ENCODE assay signal across 8 cellular contexts in genomic region chr2:232550351-232551261, GRCh38. TPM values are rescaled to one million over a fixed set of nuclear protein-coding genes. Genes with fewer than 3 reads are reported as not detected.
DNase-seq lines count a peak whose midpoint lies in the region; ATAC-seq, FAIRE-seq and TF ChIP-seq lines count a peak whose summit lies in the region.

EIF4E2 (plus strand) TSS chr2:232550689; CDS start chr2:232550725, 36 bp downstream.
TIGD1 (minus strand) TSS chr2:232550557; CDS start chr2:232549882, 675 bp downstream.

- 0 out of 2 replicates have a peak, but pooled peaks cover 9% of the 10 kb centered on the region for H3F3A ChIP-seq in GM23248 (ENCODE audit: insufficient read depth)

- H3K4me1 ChIP-seq in GM23248 (ENCODE audit: insufficient read depth) (peaks cover 7% of the 10 kb centered on the region), Karpas-422 (ENCODE audit: low read length) (peaks cover 25% of the 10 kb centered on the region)

- in situ Hi-C loops in GM23248 (cut with MboI), result no loop called here

- POLR2A ChIA-PET in naive thymus-derived CD8-positive, alpha-beta T cell (lab: Charles Lee), result interaction anchor here (0.6 to 1.4 kb wide), 7 partner anchors 12 to 770 kb away, joined by 3 to 8 read pairs (median 4); partner anchors contain the start of gene PDE6D

- DNase-seq in EH (ENCODE audit: low read depth) (peak; percentile 94), GM23248 (peak; percentile 97), Karpas-422 (peak; percentile 97), RCC 7860 (ENCODE audit: low spot score) (peak; percentile 83), fibroblast of mammary gland (ENCODE audit: low read depth) (peak; percentile 89)
- DNase-seq in activated T-helper 1 cell treated with anti-CD3 and anti-CD28 coated beads, Interleukin-2, amount 50 U/mL, for 16 hours (ENCODE audit: low read depth in 1 of 2, low spot score in 1 of 2), result peak; percentile 81 to 88
- DNase-seq in naive thymus-derived CD8-positive, alpha-beta T cell, result peak; percentile 83 to 94 (median 88)
- DNase-seq in stimulated activated naive CD4-positive, alpha-beta T cell (lab: John Stamatoyannopoulos, UW), result peak; percentile 81 to 92 (median 89)

- no peak for TF ChIP-seq CTCF in fibroblast of mammary gland (conservative IDR thresholded peaks at IDR 0.05; ENCODE audit: control insufficient read depth, insufficient read depth, low read depth, low read length)

- peak within 1 kb of the TSS; percentile 97 to 100 (median 99) for H3K4me3 Mint-ChIP-seq in naive thymus-derived CD8-positive, alpha-beta T cell

- H3K4me1 Mint-ChIP-seq in naive thymus-derived CD8-positive, alpha-beta T cell, result peaks cover 48 to 91% (median 83%) of the 10 kb centered on the region in 4 donors

- WGBS in GM23248 (ENCODE audit: low coverage in 1 of 2, low lambda C conversion rate in 2 of 2, missing lambda C conversion rate in 2 of 2), 2 experiments, result 1% methylated on average over 42 to 53 of the region's 82 CpGs

- H3K27ac ChIP-seq in GM23248 (peak within 1 kb of the TSS; percentile 100), Karpas-422 (ENCODE audit: low read length) (peak within 1 kb of the TSS; percentile 85)

- H2AFZ ChIP-seq in GM23248 (peak within 1 kb of the TSS; percentile 87), Karpas-422 (ENCODE audit: low read length) (peak within 1 kb of the TSS; percentile 40; the same call in 1 of the 2 replicates)

- H3K9me2 ChIP-seq in GM23248 (ENCODE audit: insufficient read depth), result no peaks in the 10 kb centered on the region
- no peaks in the 10 kb centered on the region for H3K9me2 ChIP-seq in Karpas-422 (replicated peaks; ENCODE audit: insufficient read depth, low read length)

- peak; percentile 88 to 89 for ATAC-seq in naive thymus-derived CD8-positive, alpha-beta T cell

- H3K36me3 ChIP-seq in GM23248 (ENCODE audit: low read depth) (peaks cover 13% of the 10 kb centered on the region), Karpas-422 (ENCODE audit: insufficient read depth, low read length) (peaks cover 29% of the 10 kb centered on the region; the same call in 1 of the 2 replicates)

- peaks cover 8 to 50% (median 26%) of the 10 kb centered on the region in 3 donors for H3K36me3 Mint-ChIP-seq in naive thymus-derived CD8-positive, alpha-beta T cell

- H4K20me1 ChIP-seq in GM23248 (ENCODE audit: insufficient read depth), result peaks cover 5% of the 10 kb centered on the region
- peaks cover 24% of the 10 kb centered on the region; the same call in 1 of the 2 replicates for H4K20me1 ChIP-seq in Karpas-422 (ENCODE audit: insufficient read depth, low read depth, low read length)

- H3K9me3 ChIP-seq in GM23248 (ENCODE audit: low read depth) (no peaks in the 10 kb centered on the region), Karpas-422 (ENCODE audit: low read length) (no peaks in the 10 kb centered on the region)

- H3K27me3 Mint-ChIP-seq in naive thymus-derived CD8-positive, alpha-beta T cell, result no peaks in the 10 kb centered on the region

- peaks cover 0 to 5% (median 0%) of the 10 kb centered on the region in 9 donors for H3K9me3 Mint-ChIP-seq in naive thymus-derived CD8-positive, alpha-beta T cell

- FAIRE-seq in RCC 7860 (lab: Jason Lieb, UNC), result no peak

- peak within 1 kb of the TSS; percentile 96 to 100 (median 99) for H3K27ac Mint-ChIP-seq in naive thymus-derived CD8-positive, alpha-beta T cell

- H3K9ac ChIP-seq in GM23248, result peak within 1 kb of the TSS; percentile 100
- peak within 1 kb of the TSS; percentile 99 for H3K9ac ChIP-seq in Karpas-422 (ENCODE audit: low read length)

- H3K27me3 ChIP-seq in GM23248 (replicated peaks; ENCODE audit: insufficient read depth) (no peaks in the 10 kb centered on the region), Karpas-422 (ENCODE audit: low read length) (no peaks in the 10 kb centered on the region)

- H3K4me2 ChIP-seq in GM23248 (ENCODE audit: unreplicated experiment) (peak within 1 kb of the TSS; percentile 94), Karpas-422 (ENCODE audit: low read depth, low read length, poor library complexity, severe bottlenecking) (peak within 1 kb of the TSS; percentile 92)

- peak within 1 kb of the TSS; percentile 89 for H3K4me3 ChIP-seq in GM23248
- peak within 1 kb of the TSS; percentile 78 for H3K4me3 ChIP-seq in Karpas-422 (ENCODE audit: low read length)
- H3K4me3 ChIP-seq in fibroblast of mammary gland (ENCODE audit: control insufficient read depth, low read depth, low read length), result peak within 1 kb of the TSS; percentile 91

- peaks cover 90% of the 10 kb centered on the region for H3K79me2 ChIP-seq in GM23248 (ENCODE audit: insufficient read depth)
- H3K79me2 ChIP-seq in Karpas-422 (ENCODE audit: low read length), result peaks cover 82% of the 10 kb centered on the region

RNA-seq across cellular contexts. Expression of gene EIF4E2, which starts in this region (rescaled TPM):
- total RNA-seq in GM23248 (2014; rRNA removed; shearing (Covaris generic)), result 82.8 and 98.5 TPM in 2 replicates
- polyA plus RNA-seq in GM23248 (2016; fragmentation: Nextera tagmentation; extraction: Ambion mirVana), result 147 and 150 TPM in 2 replicates
- 53.0 and 58.2 TPM in 2 replicates for total RNA-seq in Karpas-422 (2014; rRNA removed; shearing (Covaris generic); ENCODE audit: low replicate concordance)
- 10 to 100 TPM; 61.5 to 64.0 TPM for total RNA-seq in naive thymus-derived CD8-positive, alpha-beta T cell
- 10 to 100 TPM; 41.5 to 49.3 (median 43.6) TPM for polyA plus RNA-seq in naive thymus-derived CD8-positive, alpha-beta T cell

RNA-seq across cellular contexts. Expression of gene TIGD1, which starts in this region (rescaled TPM):
- total RNA-seq in GM23248 (2014; rRNA removed; shearing (Covaris generic)), result 2.0 and 4.3 TPM in 2 replicates
- 3.2 and 3.6 TPM in 2 replicates for polyA plus RNA-seq in GM23248 (2016; fragmentation: Nextera tagmentation; extraction: Ambion mirVana)
- total RNA-seq in Karpas-422 (2014; rRNA removed; shearing (Covaris generic); ENCODE audit: low replicate concordance), result 14.9 and 20.6 TPM in 2 replicates
- total RNA-seq in naive thymus-derived CD8-positive, alpha-beta T cell, result 10 to 100 TPM; 28.2 to 29.5 TPM
- 10 to 100 TPM; 10.0 to 18.6 (median 14.2) TPM for polyA plus RNA-seq in naive thymus-derived CD8-positive, alpha-beta T cell

Comparison
In these comparisons a context has a peak if more than half of its experiments do, and no peak if none do; other contexts are left out.
1. Peak in every context shown above with its lines: DNase-seq, ATAC-seq, H3K4me3 ChIP-seq and H3K27ac ChIP-seq.